In the genomic region with DNA sequence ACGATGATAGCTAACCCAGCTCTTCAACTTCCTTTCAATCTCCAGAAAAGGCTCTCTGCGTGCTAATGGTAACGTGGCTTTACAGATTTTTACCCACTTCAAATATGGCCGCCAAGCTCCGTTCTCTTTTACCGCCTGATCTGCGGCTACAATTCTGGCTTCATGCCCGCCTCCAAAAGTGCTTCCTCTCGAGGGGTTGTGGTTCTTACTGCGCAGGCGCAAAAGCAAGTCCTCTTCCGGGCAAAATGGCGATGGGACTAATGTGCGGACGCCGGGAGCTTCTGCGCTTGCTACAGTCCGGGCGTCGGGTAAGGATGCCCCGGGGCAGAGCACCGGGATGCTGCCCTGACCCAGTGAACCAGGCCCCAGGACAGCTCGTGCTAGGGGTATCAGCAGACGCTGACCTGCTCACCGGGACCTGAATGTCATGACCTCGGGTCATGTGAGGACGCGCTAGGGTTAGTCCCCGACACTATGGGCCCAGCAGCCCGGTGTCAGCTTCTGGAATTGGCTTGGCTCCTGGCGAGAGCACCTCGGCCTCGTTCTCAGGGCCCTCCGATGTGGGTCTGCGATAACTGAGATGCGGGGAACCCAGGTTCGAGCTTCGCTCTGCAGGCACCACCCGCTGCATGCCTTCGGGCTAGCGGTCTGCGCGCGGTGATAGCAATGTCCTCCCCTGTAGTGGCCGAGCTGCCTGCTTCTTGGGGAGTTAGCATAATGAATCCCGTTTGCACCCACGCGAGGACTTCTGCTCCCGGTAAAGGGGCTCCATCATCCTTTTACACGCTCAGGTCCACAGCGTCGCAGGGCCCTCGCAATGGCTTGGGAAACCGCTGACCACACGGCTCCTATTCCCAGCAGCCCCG, we compare ENCODE assay signal across 8 cellular contexts.
DNase-seq lines count a peak whose midpoint lies in the region; ATAC-seq, FAIRE-seq and TF ChIP-seq lines count a peak whose summit lies in the region.

A gene (plus strand): TSS at position 232 of the 866 bp plus-strand sequence. CDS start 14 bp downstream, at position 246.

- H3K4me3 Mint-ChIP-seq in central memory CD8-positive, alpha-beta T cell, result peak within 1 kb of the TSS; percentile 84

- POLR2A ChIA-PET in AG04449 (lab: Yijun Ruan, JAX), result interaction anchor here (0.6 to 1.4 kb wide), 11 partner anchors 9 to 183 kb away, joined by 3 to 5 read pairs (median 3); a partner anchor contains a TSS

- H3K4me3 ChIP-seq in AG04449 (ENCODE audit: low read depth, low read length), result peak within 1 kb of the TSS; percentile 99

- DNase-seq in AG04449 (ENCODE audit: low read depth, low spot score), result peak; percentile 86
- DNase-seq in NCI-H446 (lab: John Stamatoyannopoulos, UW), result peak; percentile 98 to 99
- peak; percentile 95 for DNase-seq in activated CD4-positive, CD25-positive, alpha-beta regulatory T cell treated with anti-CD3 and anti-CD28 coated beads, Interleukin-2, amount 50 U/mL, for 16 hours (ENCODE audit: low read depth, low spot score)
- DNase-seq in central memory CD8-positive, alpha-beta T cell (ENCODE audit: low spot score in 2 of 2), result peak; percentile 86 to 95
- DNase-seq in stimulated activated CD4-positive, alpha-beta T cell treated with anti-CD3 and anti-CD28 coated beads, Interleukin-12 subunit alpha, Interleukin-12 subunit beta, amount 100 ng/mL, for 4 hours, result peak; percentile 87

- no peak for TF ChIP-seq CTCF in AG04449 (IDR thresholded peaks at IDR 0.05; ENCODE audit: insufficient read depth, low read length, missing control alignments)

- peaks cover 37% of the 10 kb centered on the region for H3K36me3 Mint-ChIP-seq in central memory CD8-positive, alpha-beta T cell (ENCODE audit: insufficient read depth)

- H3K9me3 Mint-ChIP-seq in central memory CD8-positive, alpha-beta T cell, result no peaks in the 10 kb centered on the region

- peak; percentile 71 for FAIRE-seq in islet of Langerhans (lab: Jason Lieb, UNC)

- H3K27ac Mint-ChIP-seq in central memory CD8-positive, alpha-beta T cell (ENCODE audit: low read depth), result peak within 1 kb of the TSS; percentile 83

- H3K27me3 Mint-ChIP-seq in central memory CD8-positive, alpha-beta T cell, result no peaks in the 10 kb centered on the region

- CTCF ChIA-PET in AG04449 (lab: Yijun Ruan, JAX), result interaction anchor here (0.7 to 5.1 kb wide), 24 partner anchors 8 to 210 kb away, joined by 3 to 49 read pairs (median 4); a partner anchor contains a TSS

- H3K4me1 Mint-ChIP-seq in central memory CD8-positive, alpha-beta T cell, result peaks cover 34% of the 10 kb centered on the region

- ATAC-seq in GM18909 (IDR thresholded peaks at IDR 0.05; ENCODE audit: poor library complexity, unreplicated experiment) (peak; percentile 87), HG03196 (IDR thresholded peaks at IDR 0.05; ENCODE audit: unreplicated experiment) (peak; percentile 78)
- peak; percentile 94 for ATAC-seq in central memory CD8-positive, alpha-beta T cell (replicated peaks; ENCODE audit: extremely low read depth, poor library complexity, severe bottlenecking)

Comparison
In these comparisons a context has a peak if more than half of its experiments do, and no peak if none do; other contexts are left out.
1. Peak in every context shown above with its lines: DNase-seq, ATAC-seq and H3K4me3 ChIP-seq.